In genomic region chr2:178128836-178129630, GRCh38 we compare ENCODE assay signal across 20 cellular contexts. TPM values are rescaled to one million over a fixed set of nuclear protein-coding genes. Genes with fewer than 3 reads are reported as not detected.
DNase-seq lines count a peak whose midpoint lies in the region; ATAC-seq, FAIRE-seq and TF ChIP-seq lines count a peak whose summit lies in the region.
"Had no signal": no experiment of that assay in that cellular context is flagged by ENCODE, and none has a peak within 500 bp of the region (broad histone marks: within the 10 kb centered on the region; RNA-seq: fewer than 3 reads in every experiment).

No MANE protein-coding gene starts in this region.

- TF ChIP-seq POLR2A in HepG2 (IDR thresholded peaks at IDR 0.05; ENCODE audit: insufficient read depth in 1 of 2, low read depth in 2 of 2, low read length in 2 of 2), result no peak
- no peak for TF ChIP-seq POLR2A in right lobe of liver (IDR thresholded peaks at IDR 0.05)

- POLR2A ChIA-PET in HepG2 (lab: Yijun Ruan, JAX), result no interaction called here

- H3K9me3 ChIP-seq in HepG2 (ENCODE audit: low read length), result no peaks in the 10 kb centered on the region
- no peaks in the 10 kb centered on the region for H3K9me3 ChIP-seq in right lobe of liver
- no peaks in the 10 kb centered on the region for H3K9me3 ChIP-seq in smooth muscle cell (replicated peaks; ENCODE audit: low read depth)

- H3K4me1 ChIP-seq in HepG2 (ENCODE audit: insufficient read depth, low read length) (no peaks in the 10 kb centered on the region), right lobe of liver (no peaks in the 10 kb centered on the region), smooth muscle cell (ENCODE audit: low read depth) (no peaks in the 10 kb centered on the region)

- no peaks in the 10 kb centered on the region for H3K27me3 ChIP-seq in HepG2 (ENCODE audit: control insufficient read depth in 1 of 2, insufficient read depth in 2 of 2, low read length in 2 of 2)
- H3K27me3 ChIP-seq in right lobe of liver, result no peaks in the 10 kb centered on the region
- H3K27me3 ChIP-seq in smooth muscle cell (ENCODE audit: low read depth), result no peaks in the 10 kb centered on the region

- H3K36me3 ChIP-seq in HepG2 (replicated peaks in 1 of 2; ENCODE audit: control insufficient read depth in 1 of 2, insufficient read depth in 2 of 2, low read length in 2 of 2), result peaks cover 0 to 3% of the 10 kb centered on the region in 2 experiments; a peak in 3 of 5 replicates
- peaks cover 0 to 36% (median 6%) of the 10 kb centered on the region in 4 donors for H3K36me3 ChIP-seq in right lobe of liver
- peaks cover 4% of the 10 kb centered on the region for H3K36me3 ChIP-seq in smooth muscle cell (ENCODE audit: low read depth)

- intact Hi-C loops in HepG2 (cut with micrococcal nuclease; ENCODE audit: unreplicated experiment), result no loop called here
- intact Hi-C loops in right lobe of liver (cut with DNase I), result no loop called here

- TF ChIP-seq RAD21 in HepG2 (CRISPR knock-in tag; IDR thresholded peaks at IDR 0.05), result no peak

- in situ Hi-C loops in HepG2 (cut with HindIII; ENCODE audit: extremely low pct_ligation_motif_present, low pct_unique_long_range_greater_than_20kb), result no loop called here

- no peak overlapping the region for H3K27ac ChIP-seq in HepG2 (ENCODE audit: extremely low read length, insufficient read depth, low read length)
- no peak overlapping the region for H3K27ac ChIP-seq in right lobe of liver
- no peak overlapping the region for H3K27ac ChIP-seq in smooth muscle cell (ENCODE audit: low read depth)
- H3K27ac ChIP-seq: RWPE1 had no signal

- no peak overlapping the region for H3K9ac ChIP-seq in HepG2 (ENCODE audit: insufficient read depth, low read depth, low read length)
- no peak overlapping the region for H3K9ac ChIP-seq in smooth muscle cell (ENCODE audit: low read depth)

- H3K4me3 ChIP-seq in HepG2 (replicated peaks in 1 of 3; ENCODE audit: insufficient read depth in 1 of 3, low read depth in 2 of 3, low read length in 3 of 3), result no peak overlapping the region
- no peak overlapping the region for H3K4me3 ChIP-seq in right lobe of liver
- H3K4me3 ChIP-seq in choroid plexus epithelial cell (ENCODE audit: low read depth, low read length), result no peak overlapping the region
- H3K4me3 ChIP-seq in smooth muscle cell, result no peak overlapping the region

- FAIRE-seq in HepG2 (lab: Jason Lieb, UNC) (no peak), islet of Langerhans (lab: Jason Lieb, UNC) (peak; percentile 24)
- FAIRE-seq: A204.1 had no signal

- H2AFZ ChIP-seq in HepG2 (ENCODE audit: low read length) (no peak overlapping the region), smooth muscle cell (ENCODE audit: low read depth) (no peak overlapping the region)

- H3F3A ChIP-seq in smooth muscle cell (ENCODE audit: low read depth), result no peaks in the 10 kb centered on the region

- no peak for TF ChIP-seq EP300 in HepG2 (IDR thresholded peaks at IDR 0.05; ENCODE audit: low read depth in 2 of 2, low read length in 2 of 2)
- no peak for TF ChIP-seq EP300 in HepG2 (CRISPR knock-in tag; IDR thresholded peaks at IDR 0.05; ENCODE audit: borderline replicate concordance)

- no peak for ATAC-seq in HepG2
- no peak for ATAC-seq in right lobe of liver
- ATAC-seq: PC-3 had no signal

- DNase-seq in HepG2 (ENCODE audit: low spot score) (no peak), right lobe of liver (no peak), choroid plexus epithelial cell (ENCODE audit: low read depth) (peak; percentile 6), smooth muscle cell (lab: John Stamatoyannopoulos, UW; ENCODE audit: unreplicated experiment) (no peak), RKO (ENCODE audit: low spot score) (no peak), AML-193 (lab: John Stamatoyannopoulos, UW) (no peak)
- no peak for DNase-seq in stimulated activated CD4-positive, alpha-beta T cell treated with anti-CD3 and anti-CD28 coated beads, Interleukin-4, amount 100 ng/mL, for 4 hours
- DNase-seq: CD4-positive, alpha-beta T cell; GF-D8; GOT3; KG1; NCI-H1105 treated with DMSO at 0.1 percent for 48 hours; NCI-H1694; NCI-H226; NCI-H524; NCI-H82; PC-3 had no signal

- H3K4me2 ChIP-seq in HepG2 (ENCODE audit: low read depth, low read length), result no peak overlapping the region
- peak overlapping the region; percentile 2 for H3K4me2 ChIP-seq in smooth muscle cell

- TF ChIP-seq CTCF in HepG2 (CRISPR knock-in tag; IDR thresholded peaks at IDR 0.05), result no peak
- TF ChIP-seq CTCF in right lobe of liver (IDR thresholded peaks at IDR 0.05), result no peak
- no peak for TF ChIP-seq CTCF in choroid plexus epithelial cell (conservative IDR thresholded peaks at IDR 0.05; ENCODE audit: low read depth, low read length)
- TF ChIP-seq CTCF in smooth muscle cell (IDR thresholded peaks at IDR 0.05; ENCODE audit: borderline replicate concordance, insufficient read depth, poor library complexity, severe bottlenecking), result no peak

- CTCF ChIA-PET in HepG2 (lab: Yijun Ruan, JAX; ENCODE audit: low intra/inter-chr PET ratio, low total read pairs), result no interaction called here

- WGBS in HepG2 (ENCODE audit: low lambda C conversion rate), result 88% methylated on average over 5 of the region's 5 CpGs
- WGBS in right lobe of liver (ENCODE audit: insufficient coverage, low coverage, low lambda C conversion rate, missing lambda C conversion rate), result 94% methylated on average over 5 of the region's 5 CpGs
- WGBS in smooth muscle cell (ENCODE audit: low lambda C conversion rate), result 92% methylated on average over 5 of the region's 5 CpGs

- no TSS peak for BruUV-seq in HepG2 (replicated peaks; lab: Mats Ljungman, UMichigan)

- H4K20me1 ChIP-seq in HepG2 (ENCODE audit: insufficient read depth, low read length) (no peaks in the 10 kb centered on the region), smooth muscle cell (ENCODE audit: low read depth) (no peaks in the 10 kb centered on the region)

- no peaks in the 10 kb centered on the region for H3K79me2 ChIP-seq in HepG2 (ENCODE audit: insufficient read depth, low read length)
- H3K79me2 ChIP-seq in smooth muscle cell (ENCODE audit: low read depth), result no peaks in the 10 kb centered on the region

TF ChIP-seq in HepG2, 621 proteins besides CTCF, POLR2A, EP300 and RAD21:
- no peak for TF ChIP-seq ZMYM3 (CRISPR knock-in tag; IDR thresholded peaks at IDR 0.05)
- TF ChIP-seq ATF7 (IDR thresholded peaks at IDR 0.05), result 0 out of 2 replicates have a peak, but pooled peaks have one; percentile 14
- no peak for TF ChIP-seq ATF7 (CRISPR knock-in tag; IDR thresholded peaks at IDR 0.05)
- TF ChIP-seq XRCC5 (optimal IDR thresholded peaks at IDR 0.05; ENCODE audit: low read length), result no peak

RNA-seq across cellular contexts. Expression of gene RBM45, which starts 16.8 kb away (rescaled TPM):
- total RNA-seq in HepG2 (2016; rRNA removed; fragmentation: Illumina TruSeq; extraction: Trizol) (25.2 and 30.4 TPM in 2 replicates), right lobe of liver (1 to 10 TPM; 5.1 to 7.4 (median 5.6) TPM), smooth muscle cell (9.0 and 12.5 TPM in 2 replicates)
- 2.2 and 3.2 TPM in 2 replicates for total RNA-seq in HepG2 (2016; cell fraction: cytosol; rRNA removed; fragmentation: Illumina TruSeq; extraction: Trizol; ENCODE audit: low read depth)
- total RNA-seq in HepG2 (2016; cell fraction: insoluble cytoplasmic fraction; rRNA removed; fragmentation: Illumina TruSeq; extraction: Trizol), result 23.2 and 30.4 TPM in 2 replicates
- 6.4 and 7.0 TPM in 2 replicates for total RNA-seq in HepG2 (2016; cell fraction: membrane; rRNA removed; fragmentation: Illumina TruSeq; extraction: Trizol)
- 21.4 and 22.9 TPM in 2 replicates for total RNA-seq in HepG2 (2016; cell fraction: nucleus; rRNA removed; fragmentation: Illumina TruSeq; extraction: Trizol)
- polyA plus RNA-seq in HepG2 (2011; rRNA removed) (4.2 and 5.7 TPM in 2 replicates), smooth muscle cell (10.2 and 11.6 TPM in 2 replicates)
- 2.2 TPM in 2 replicates for polyA plus RNA-seq in HepG2 (2011; cell fraction: cytosol; rRNA removed)
- polyA plus RNA-seq in HepG2 (2011; cell fraction: nucleus; rRNA removed), result 4.0 and 4.5 TPM in 2 replicates
- 6.6 and 6.9 TPM in 2 replicates for polyA plus RNA-seq in HepG2 (2012)
- polyA plus RNA-seq in HepG2 (2016; cell fraction: cytosol; fragmentation: Illumina TruSeq; extraction: Trizol; ENCODE audit: low read depth), result 0.85 and 1.4 TPM in 2 replicates
- polyA plus RNA-seq in HepG2 (2016; cell fraction: insoluble cytoplasmic fraction; fragmentation: Illumina TruSeq; extraction: Trizol; ENCODE audit: low read depth), result 20.1 and 23.5 TPM in 2 replicates
- 2.9 and 3.3 TPM in 2 replicates for polyA plus RNA-seq in HepG2 (2016; cell fraction: membrane; fragmentation: Illumina TruSeq; extraction: Trizol; ENCODE audit: low read depth)
- 21.9 and 22.2 TPM in 2 replicates for polyA plus RNA-seq in HepG2 (2016; cell fraction: nucleus; fragmentation: Illumina TruSeq; extraction: Trizol; ENCODE audit: insufficient read depth, low read depth)
- 5.7 and 5.8 TPM in 2 replicates for polyA minus RNA-seq in HepG2 (2011; rRNA and poly(A)+ RNA removed; ENCODE audit: low replicate concordance)
- polyA minus RNA-seq in HepG2 (2011; cell fraction: cytosol; rRNA and poly(A)+ RNA removed), result 1.6 and 2.4 TPM in 2 replicates
- 13.0 and 14.2 TPM in 2 replicates for polyA minus RNA-seq in HepG2 (2011; cell fraction: nucleus; rRNA and poly(A)+ RNA removed)

RNA-seq across cellular contexts. Expression of gene PDE11A, which starts 56.5 kb away (rescaled TPM):
- total RNA-seq in HepG2 (2016; rRNA removed; fragmentation: Illumina TruSeq; extraction: Trizol) (1.2 and 1.4 TPM in 2 replicates), right lobe of liver (1 to 10 TPM; 1.2 to 9.4 (median 6.3) TPM), smooth muscle cell (under 0.01 TPM in 1 of 2 replicates, not detected in the other)
- 0.79 and 1.2 TPM in 2 replicates for total RNA-seq in HepG2 (2016; cell fraction: cytosol; rRNA removed; fragmentation: Illumina TruSeq; extraction: Trizol; ENCODE audit: low read depth)
- 1.1 and 1.2 TPM in 2 replicates for total RNA-seq in HepG2 (2016; cell fraction: insoluble cytoplasmic fraction; rRNA removed; fragmentation: Illumina TruSeq; extraction: Trizol)
- total RNA-seq in HepG2 (2016; cell fraction: membrane; rRNA removed; fragmentation: Illumina TruSeq; extraction: Trizol), result 0.38 and 0.56 TPM in 2 replicates
- total RNA-seq in HepG2 (2016; cell fraction: nucleus; rRNA removed; fragmentation: Illumina TruSeq; extraction: Trizol), result 2.1 and 2.5 TPM in 2 replicates
- polyA plus RNA-seq in HepG2 (2011; rRNA removed) (1.3 and 1.7 TPM in 2 replicates), smooth muscle cell (not detected in 2 replicates)
- polyA plus RNA-seq in HepG2 (2011; cell fraction: cytosol; rRNA removed), result 0.95 and 0.97 TPM in 2 replicates
- 2.0 and 2.4 TPM in 2 replicates for polyA plus RNA-seq in HepG2 (2011; cell fraction: nucleus; rRNA removed)
- polyA plus RNA-seq in HepG2 (2012), result 0.32 and 0.47 TPM in 2 replicates
- polyA plus RNA-seq in HepG2 (2016; cell fraction: cytosol; fragmentation: Illumina TruSeq; extraction: Trizol; ENCODE audit: low read depth), result 0.01 and 0.05 TPM in 2 replicates
- 0.70 and 0.73 TPM in 2 replicates for polyA plus RNA-seq in HepG2 (2016; cell fraction: insoluble cytoplasmic fraction; fragmentation: Illumina TruSeq; extraction: Trizol; ENCODE audit: low read depth)
- 0.10 and 0.12 TPM in 2 replicates for polyA plus RNA-seq in HepG2 (2016; cell fraction: membrane; fragmentation: Illumina TruSeq; extraction: Trizol; ENCODE audit: low read depth)
- 1.9 TPM in 2 replicates for polyA plus RNA-seq in HepG2 (2016; cell fraction: nucleus; fragmentation: Illumina TruSeq; extraction: Trizol; ENCODE audit: insufficient read depth, low read depth)
- polyA minus RNA-seq in HepG2 (2011; rRNA and poly(A)+ RNA removed; ENCODE audit: low replicate concordance), result 0.05 and 2.9 TPM in 2 replicates
- polyA minus RNA-seq in HepG2 (2011; cell fraction: cytosol; rRNA and poly(A)+ RNA removed), result 3.0 and 3.2 TPM in 2 replicates
- polyA minus RNA-seq in HepG2 (2011; cell fraction: nucleus; rRNA and poly(A)+ RNA removed), result 6.2 and 8.8 TPM in 2 replicates
- total RNA-seq: CD4-positive, alpha-beta T cell had no signal
